11 cellular contexts compared by ENCODE assay signal in genomic region chr2:99101697-99102096, GRCh38. TPM values are rescaled to one million over a fixed set of nuclear protein-coding genes. Genes with fewer than 3 reads are reported as not detected.
DNase-seq lines count a peak whose midpoint lies in the region; ATAC-seq, FAIRE-seq and TF ChIP-seq lines count a peak whose summit lies in the region.
"Had no signal": no experiment of that assay in that cellular context is flagged by ENCODE, and none has a peak within 500 bp of the region (broad histone marks: within the 10 kb centered on the region; RNA-seq: fewer than 3 reads in every experiment).

No MANE protein-coding gene starts in this region.

- BruUV-seq in IMR-90 (replicated peaks; lab: Mats Ljungman, UMichigan) (no TSS peak), K562 (replicated peaks; lab: Mats Ljungman, UMichigan) (no TSS peak)

- in situ Hi-C loops in IMR-90 (cut with MboI; ENCODE audit: low sequenced_read_pairs) (no loop called here), K562 (cut with MboI) (no loop called here)

- no CpG with 5 or more reads among the region's 3 CpGs for WGBS in IMR-90 (ENCODE audit: extremely low coverage in 2 of 2, insufficient read length in 1 of 2), 2 experiments
- 3% methylated on average over 3 of the region's 3 CpGs for WGBS in K562 (ENCODE audit: insufficient coverage, low coverage, missing lambda C conversion rate)
- WGBS in mesenchymal stem cell, result no CpG with 5 or more reads among the region's 3 CpGs
- WGBS in neuronal stem cell (ENCODE audit: extremely low coverage in 2 of 2, insufficient read length in 2 of 2, insufficient replicate concordance in 1 of 2), 2 donors, result no CpG with 5 or more reads among the region's 3 CpGs

- H4K20me1 ChIP-seq in IMR-90 (ENCODE audit: insufficient read depth, low read length) (no peaks in the 10 kb centered on the region), K562 (replicated peaks; ENCODE audit: control insufficient read depth, insufficient read depth, low read length) (no peaks in the 10 kb centered on the region)

- H2AFZ ChIP-seq in IMR-90 (replicated peaks; ENCODE audit: low read length, poor library complexity) (no peak overlapping the region), K562 (ENCODE audit: low read depth, low read length) (no peak overlapping the region), mesenchymal stem cell (ENCODE audit: low read depth, low read length) (no peak overlapping the region), neuronal stem cell (ENCODE audit: low read length) (no peak overlapping the region)

- H3K27ac ChIP-seq in IMR-90 (ENCODE audit: insufficient read depth, low read length), result no peak overlapping the region
- no peak overlapping the region for H3K27ac ChIP-seq in K562 (ENCODE audit: extremely low read depth, low read depth, low read length)
- no peak overlapping the region for H3K27ac ChIP-seq in mesenchymal stem cell (ENCODE audit: low read length, poor library complexity, severe bottlenecking)
- H3K27ac ChIP-seq in neuronal stem cell (replicated peaks; ENCODE audit: low read length), result no peak overlapping the region
- H3K27ac ChIP-seq: brain microvascular endothelial cell, SJSA1 had no signal

- no peak overlapping the region for H4K5ac ChIP-seq in IMR-90 (ENCODE audit: low read depth, low read length)

- ATAC-seq in IMR-90 (ENCODE audit: low read depth), result peak; percentile 53; the same call in 1 of the 2 replicates
- ATAC-seq in K562, result peak; percentile 70
- ATAC-seq in HG03457 (IDR thresholded peaks at IDR 0.05; ENCODE audit: unreplicated experiment), result no peak
- ATAC-seq in HG03439 (IDR thresholded peaks at IDR 0.05; ENCODE audit: unreplicated experiment), result no peak

- H3K9me3 ChIP-seq in IMR-90 (ENCODE audit: control insufficient read depth, insufficient read depth, low read length) (no peaks in the 10 kb centered on the region), K562 (replicated peaks; ENCODE audit: control insufficient read depth, insufficient read depth, low read depth, low read length) (0 out of 2 replicates have a peak, but pooled peaks cover 2% of the 10 kb centered on the region), mesenchymal stem cell (ENCODE audit: control insufficient read depth, low read length) (no peaks in the 10 kb centered on the region), neuronal stem cell (replicated peaks in 1 of 2; ENCODE audit: control insufficient read depth in 2 of 2, insufficient read depth in 1 of 2, low read depth in 1 of 2, low read length in 2 of 2) (no peaks in the 10 kb centered on the region)
- H3K9me3 ChIP-seq: SJSA1 had no signal

- no peaks in the 10 kb centered on the region for H3K9me1 ChIP-seq in IMR-90 (ENCODE audit: insufficient read depth, low read length)
- no peaks in the 10 kb centered on the region for H3K9me1 ChIP-seq in K562 (ENCODE audit: control insufficient read depth, insufficient read depth, low read length)

- H2AK9ac ChIP-seq in IMR-90 (replicated peaks; ENCODE audit: low read depth, low read length, poor library complexity), result no peak overlapping the region

- no peak overlapping the region for H2BK15ac ChIP-seq in IMR-90 (ENCODE audit: low read depth, low read length)
- no peak overlapping the region for H2BK15ac ChIP-seq in mesenchymal stem cell (ENCODE audit: low read depth, poor library complexity, severe bottlenecking)
- no peak overlapping the region for H2BK15ac ChIP-seq in neuronal stem cell (ENCODE audit: low read length)

- H3K36me3 ChIP-seq in IMR-90 (ENCODE audit: control insufficient read depth, insufficient read depth, low read length), result no peaks in the 10 kb centered on the region
- no peaks in the 10 kb centered on the region for H3K36me3 ChIP-seq in K562 (ENCODE audit: control insufficient read depth, insufficient read depth, low read length)
- no peaks in the 10 kb centered on the region for H3K36me3 ChIP-seq in mesenchymal stem cell (ENCODE audit: control insufficient read depth in 1 of 2, insufficient read depth in 2 of 2, low read depth in 1 of 2, low read length in 2 of 2)
- H3K36me3 ChIP-seq in neuronal stem cell (replicated peaks in 1 of 2; ENCODE audit: control insufficient read depth in 2 of 2, insufficient read depth in 2 of 2, low read length in 2 of 2), result no peaks in the 10 kb centered on the region
- H3K36me3 ChIP-seq: brain microvascular endothelial cell, SJSA1 had no signal

- H2BK12ac ChIP-seq in mesenchymal stem cell (ENCODE audit: low read length in 2 of 2) (no peak overlapping the region), neuronal stem cell (ENCODE audit: low read length) (no peak overlapping the region)

- no peak overlapping the region for H2BK20ac ChIP-seq in IMR-90 (ENCODE audit: low read depth, low read length)

- no peak overlapping the region for H2BK120ac ChIP-seq in IMR-90 (ENCODE audit: low read depth, low read length)
- H2BK120ac ChIP-seq in mesenchymal stem cell (ENCODE audit: low read depth, low read length), result no peak overlapping the region
- no peak overlapping the region for H2BK120ac ChIP-seq in neuronal stem cell (ENCODE audit: low read depth, low read length)

- TF ChIP-seq EP300 in K562 (IDR thresholded peaks at IDR 0.05; ENCODE audit: low read length), result no peak

- H3K27me3 ChIP-seq in IMR-90 (ENCODE audit: control insufficient read depth, insufficient read depth, low read length) (no peaks in the 10 kb centered on the region; the same call in 1 of the 2 replicates), K562 (ENCODE audit: control insufficient read depth in 2 of 2, insufficient read depth in 2 of 2, low read length in 2 of 2) (no peaks in the 10 kb centered on the region), mesenchymal stem cell (ENCODE audit: control insufficient read depth in 1 of 2, insufficient read depth in 1 of 2, low read length in 2 of 2) (no peaks in the 10 kb centered on the region), neuronal stem cell (ENCODE audit: control insufficient read depth in 3 of 3, insufficient read depth in 3 of 3, low read depth in 1 of 3, low read length in 3 of 3) (no peaks in the 10 kb centered on the region)
- H3K27me3 ChIP-seq: brain microvascular endothelial cell, SJSA1 had no signal

- H4K8ac ChIP-seq in IMR-90 (ENCODE audit: low read depth in 2 of 2, low read length in 2 of 2) (no peak overlapping the region), mesenchymal stem cell (ENCODE audit: low read length) (no peak overlapping the region), neuronal stem cell (ENCODE audit: low read depth, low read length) (no peak overlapping the region)

- H2BK5ac ChIP-seq in IMR-90 (ENCODE audit: low read depth, low read length, poor library complexity, severe bottlenecking) (no peak overlapping the region), mesenchymal stem cell (ENCODE audit: low read depth, low read length, poor library complexity, severe bottlenecking) (no peak overlapping the region), neuronal stem cell (ENCODE audit: low read length) (no peak overlapping the region)

- H2AK5ac ChIP-seq in IMR-90 (ENCODE audit: low read depth, low read length) (no peak overlapping the region), mesenchymal stem cell (ENCODE audit: low read length, severe bottlenecking) (no peak overlapping the region), neuronal stem cell (ENCODE audit: low read depth, low read length) (no peak overlapping the region)

- POLR2A ChIA-PET in IMR-90 (lab: Charles Lee; ENCODE audit: unreplicated experiment), result no interaction called here
- POLR2A ChIA-PET in K562 (lab: Yijun Ruan, JAX), result no interaction called here

- H3K14ac ChIP-seq in IMR-90 (replicated peaks; ENCODE audit: low read depth, low read length) (no peak overlapping the region), mesenchymal stem cell (ENCODE audit: low read length in 2 of 2) (no peak overlapping the region), neuronal stem cell (ENCODE audit: low read length) (no peak overlapping the region)

- DNase-seq in AML-193 (lab: John Stamatoyannopoulos, UW), result peak; percentile 77 to 82
- DNase-seq in IMR-90, result peak; percentile 3
- peak in 1 of 4 experiments; percentile 7 for DNase-seq in K562 (ENCODE audit: extremely low read depth in 1 of 4, low spot score in 3 of 4)
- peak; percentile 23 for DNase-seq in mesenchymal stem cell
- DNase-seq in anterior cingulate cortex (lab: John Stamatoyannopoulos, UW), result no peak
- no peak for DNase-seq in neuronal stem cell (ENCODE audit: low spot score)
- DNase-seq: brain microvascular endothelial cell, DMS153 had no signal

- H3K79me1 ChIP-seq in IMR-90 (ENCODE audit: low read depth in 1 of 2, low read length in 2 of 2) (no peaks in the 10 kb centered on the region), mesenchymal stem cell (replicated peaks; ENCODE audit: low read length, poor library complexity, severe bottlenecking) (no peaks in the 10 kb centered on the region), neuronal stem cell (ENCODE audit: low read depth, low read length) (no peaks in the 10 kb centered on the region)

- no peaks in the 10 kb centered on the region for H3K79me2 ChIP-seq in K562 (ENCODE audit: control insufficient read depth, insufficient read depth, low read length)

- no peak overlapping the region for H3K56ac ChIP-seq in IMR-90 (ENCODE audit: extremely low read depth, insufficient read depth, low read length)

- no peak for FAIRE-seq in K562 (lab: Jason Lieb, UNC)

- H3K4me2 ChIP-seq in IMR-90 (ENCODE audit: low read depth, low read length), result no peak overlapping the region
- H3K4me2 ChIP-seq in K562 (ENCODE audit: insufficient read depth, low read length), result no peak overlapping the region
- H3K4me2 ChIP-seq in mesenchymal stem cell (ENCODE audit: low read length, poor library complexity, severe bottlenecking), result no peak overlapping the region
- no peak overlapping the region for H3K4me2 ChIP-seq in neuronal stem cell (ENCODE audit: insufficient read depth, low read length, poor library complexity, severe bottlenecking)

- no peak for TF ChIP-seq CTCF in IMR-90 (conservative IDR thresholded peaks at IDR 0.05; ENCODE audit: low read depth, low read length)
- no peak for TF ChIP-seq CTCF in K562 (IDR thresholded peaks at IDR 0.05 in 2 of 3, conservative IDR thresholded peaks at IDR 0.05 in 1 of 3; ENCODE audit: insufficient read depth in 2 of 3, low read depth in 1 of 3, low read length in 3 of 3)

- CTCF ChIA-PET in IMR-90 (lab: Yijun Ruan, JAX) (no interaction called here), K562 (lab: Yijun Ruan, JAX; ENCODE audit: low intra/inter-chr PET ratio) (no interaction called here)

- no peak overlapping the region for H4K91ac ChIP-seq in IMR-90 (ENCODE audit: insufficient read depth, low read depth, low read length)
- H4K91ac ChIP-seq in mesenchymal stem cell (ENCODE audit: low read length), result no peak overlapping the region
- no peak overlapping the region for H4K91ac ChIP-seq in neuronal stem cell (ENCODE audit: low read depth, low read length, poor library complexity)

- dilution Hi-C loops in IMR-90 (cut with HindIII; ENCODE audit: low sequenced_read_pairs, unreplicated experiment), result no loop called here

- H3K23ac ChIP-seq in IMR-90 (ENCODE audit: low read depth, low read length), result no peak overlapping the region
- no peak overlapping the region for H3K23ac ChIP-seq in mesenchymal stem cell (ENCODE audit: low read length in 2 of 2)
- no peak overlapping the region for H3K23ac ChIP-seq in neuronal stem cell (ENCODE audit: low read depth, low read length, poor library complexity)

- intact Hi-C loops in IMR-90 (cut with micrococcal nuclease), result no loop called here
- intact Hi-C loops in K562 (cut with micrococcal nuclease), result no loop called here

- H3K4ac ChIP-seq in IMR-90 (ENCODE audit: low read depth, low read length), result no peak overlapping the region
- no peak overlapping the region for H3K4ac ChIP-seq in mesenchymal stem cell (ENCODE audit: low read depth in 1 of 2, low read length in 2 of 2)
- H3K4ac ChIP-seq in neuronal stem cell (ENCODE audit: low read length), result no peak overlapping the region

- no peak overlapping the region for H3K4me3 ChIP-seq in IMR-90 (ENCODE audit: insufficient read depth, low read depth, low read length)
- no peak overlapping the region for H3K4me3 ChIP-seq in K562
- H3K4me3 ChIP-seq in mesenchymal stem cell (ENCODE audit: insufficient read depth in 1 of 2, low read depth in 1 of 2, low read length in 2 of 2), result no peak overlapping the region
- H3K4me3 ChIP-seq in neuronal stem cell (ENCODE audit: low read length in 2 of 2), result no peak overlapping the region
- H3K4me3 ChIP-seq: SJSA1 had no signal

- no peak overlapping the region for H3K9ac ChIP-seq in IMR-90 (ENCODE audit: low read depth, low read length)
- H3K9ac ChIP-seq in K562 (ENCODE audit: insufficient read depth in 1 of 2, low read depth in 2 of 2, low read length in 2 of 2), result no peak overlapping the region
- peak overlapping the region; percentile 10 for H3K9ac ChIP-seq in mesenchymal stem cell (ENCODE audit: low read length)
- no peak overlapping the region for H3K9ac ChIP-seq in neuronal stem cell (ENCODE audit: low read depth, low read length, poor library complexity)

- no peak overlapping the region for H3K18ac ChIP-seq in IMR-90 (ENCODE audit: low read depth, low read length)
- H3K18ac ChIP-seq in mesenchymal stem cell (ENCODE audit: low read depth in 1 of 2, low read length in 2 of 2), result no peak overlapping the region
- H3K18ac ChIP-seq in neuronal stem cell (ENCODE audit: low read length), result no peak overlapping the region

- TF ChIP-seq POLR2A in IMR-90 (IDR thresholded peaks at IDR 0.05; ENCODE audit: low read depth, low read length) (no peak), K562 (conservative IDR thresholded peaks at IDR 0.05) (no peak)

- no peaks in the 10 kb centered on the region for H3K4me1 ChIP-seq in IMR-90 (ENCODE audit: control insufficient read depth, insufficient read depth, low read length)
- H3K4me1 ChIP-seq in K562 (replicated peaks in 1 of 2; ENCODE audit: control insufficient read depth in 2 of 2, insufficient read depth in 2 of 2, low read length in 2 of 2), result no peaks in the 10 kb centered on the region; a peak in 2 of 5 replicates
- H3K4me1 ChIP-seq in mesenchymal stem cell (ENCODE audit: control insufficient read depth, insufficient read depth, low read depth, low read length), result no peaks in the 10 kb centered on the region
- H3K4me1 ChIP-seq in neuronal stem cell (ENCODE audit: control insufficient read depth in 2 of 2, insufficient read depth in 1 of 2, low read depth in 1 of 2, low read length in 2 of 2), result no peaks in the 10 kb centered on the region
- H3K4me1 ChIP-seq: SJSA1 had no signal

- TF ChIP-seq RAD21 in IMR-90 (IDR thresholded peaks at IDR 0.05; ENCODE audit: low read length) (no peak), K562 (CRISPR knock-in tag; conservative IDR thresholded peaks at IDR 0.05 in 1 of 2, IDR thresholded peaks at IDR 0.05 in 1 of 2) (no peak; a peak in 1 of 4 replicates)

RNA-seq across cellular contexts. Expression of gene C2orf15, which starts 39.8 kb away (rescaled TPM):
- under 0.01 TPM in 1 of 2 replicates, not detected in the other for total RNA-seq in IMR-90 (2012; rRNA removed)
- not detected in 2 replicates for polyA plus RNA-seq in IMR-90 (2012; rRNA removed)
- polyA plus RNA-seq in IMR-90 (2012; cell fraction: cytosol; rRNA removed), result 0.02 TPM in 1 of 2 replicates, not detected in the other
- polyA plus RNA-seq in IMR-90 (2012; cell fraction: nucleus; rRNA removed; ENCODE audit: low replicate concordance), result 0.05 TPM in 1 of 2 replicates, not detected in the other
- total RNA-seq in K562 (2011; cell fraction: chromatin; rRNA removed; ENCODE audit: low replicate concordance), result not detected in 2 replicates
- total RNA-seq in K562 (2011; cell fraction: nucleolus; rRNA removed), result not detected in 2 replicates
- not detected in 2 replicates for total RNA-seq in K562 (2011; cell fraction: nucleoplasm; rRNA removed)
- 0.27 TPM in 1 of 2 replicates, not detected in the other for total RNA-seq in K562 (2014; rRNA removed)
- 0.11 TPM in 1 of 2 replicates, not detected in the other for total RNA-seq in K562 (2014; rRNA removed; fragmentation: Illumina TruSeq; extraction: Trizol)
- total RNA-seq in K562 (2015; rRNA removed; fragmentation: Illumina TruSeq; extraction: Trizol), result 0.11 and 0.22 TPM in 2 replicates
- total RNA-seq in K562 (2021), result 0.16 and 0.18 TPM in 2 replicates
- 0.25 TPM in 1 of 2 replicates, not detected in the other for polyA plus RNA-seq in K562 (2011; rRNA removed)
- polyA plus RNA-seq in K562 (2011; cell fraction: cytosol; rRNA removed), result 0.09 TPM in 1 of 2 replicates, not detected in the other
- polyA plus RNA-seq in K562 (2011; cell fraction: nucleus; rRNA removed), result not detected in 2 replicates
- polyA plus RNA-seq in K562 (2012), result 0.17 and 0.18 TPM in 2 replicates
- polyA plus RNA-seq in K562 (2014; fragmentation: Illumina TruSeq; extraction: Trizol), result 0.15 TPM in 1 of 2 replicates, not detected in the other
- under 1 TPM; 0.04 to 0.06 TPM for polyA plus RNA-seq in K562 (2014; fragmentation: Nextera tagmentation; extraction: Ambion mirVana)
- not detected in 2 replicates for polyA plus RNA-seq in K562 (2014; rRNA removed)
- not detected in 2 replicates for polyA minus RNA-seq in K562 (2011; rRNA and poly(A)+ RNA removed)
- polyA minus RNA-seq in K562 (2011; cell fraction: cytosol; rRNA and poly(A)+ RNA removed), result not detected in 2 replicates
- not detected in 2 replicates for polyA minus RNA-seq in K562 (2011; cell fraction: nucleus; rRNA and poly(A)+ RNA removed)
- polyA plus RNA-seq in mesenchymal stem cell (2013, experiment 1 of 2), result 0.12 TPM
- polyA plus RNA-seq in mesenchymal stem cell (2013, experiment 2 of 2), result 0.10 TPM
- polyA plus RNA-seq in neuronal stem cell (2013, experiment 1 of 2), result 1.7 TPM
- 1.9 TPM for polyA plus RNA-seq in neuronal stem cell (2013, experiment 2 of 2)
- total RNA-seq: SJSA1 had no signal

RNA-seq across cellular contexts. Expression of gene TSGA10, which starts 53.0 kb away (rescaled TPM):
- total RNA-seq in IMR-90 (2012; rRNA removed) (0.54 and 1.1 TPM in 2 replicates), K562 (2014; rRNA removed) (2.7 and 6.1 TPM in 2 replicates), K562 (2014; rRNA removed; fragmentation: Illumina TruSeq; extraction: Trizol) (2.9 and 3.5 TPM in 2 replicates), K562 (2015; rRNA removed; fragmentation: Illumina TruSeq; extraction: Trizol) (5.2 and 5.8 TPM in 2 replicates), K562 (2021) (2.8 TPM in 2 replicates)
- polyA plus RNA-seq in IMR-90 (2012; rRNA removed) (0.22 and 0.32 TPM in 2 replicates), K562 (2011; rRNA removed) (2.7 and 3.2 TPM in 2 replicates), K562 (2014; fragmentation: Illumina TruSeq; extraction: Trizol) (1.9 and 3.5 TPM in 2 replicates), K562 (2014; fragmentation: Nextera tagmentation; extraction: Ambion mirVana) (1 to 10 TPM; 2.1 to 3.5 TPM), K562 (2014; rRNA removed) (5.8 and 11.3 TPM in 2 replicates)
- 0.03 TPM in 2 replicates for polyA plus RNA-seq in IMR-90 (2012; cell fraction: cytosol; rRNA removed)
- 0.11 and 0.66 TPM in 2 replicates for polyA plus RNA-seq in IMR-90 (2012; cell fraction: nucleus; rRNA removed; ENCODE audit: low replicate concordance)
- 4.8 and 13.5 TPM in 2 replicates for total RNA-seq in K562 (2011; cell fraction: chromatin; rRNA removed; ENCODE audit: low replicate concordance)
- 3.8 and 6.5 TPM in 2 replicates for total RNA-seq in K562 (2011; cell fraction: nucleolus; rRNA removed)
- total RNA-seq in K562 (2011; cell fraction: nucleoplasm; rRNA removed), result 9.2 and 14.0 TPM in 2 replicates
- 0.46 and 2.4 TPM in 2 replicates for polyA plus RNA-seq in K562 (2011; cell fraction: cytosol; rRNA removed)
- polyA plus RNA-seq in K562 (2011; cell fraction: nucleus; rRNA removed), result 1.7 and 2.2 TPM in 2 replicates
- 2.1 and 5.5 TPM in 2 replicates for polyA plus RNA-seq in K562 (2012)
- 5.9 and 8.5 TPM in 2 replicates for polyA minus RNA-seq in K562 (2011; rRNA and poly(A)+ RNA removed)
- polyA minus RNA-seq in K562 (2011; cell fraction: cytosol; rRNA and poly(A)+ RNA removed), result 1.9 TPM in 2 replicates
- 5.1 and 11.0 TPM in 2 replicates for polyA minus RNA-seq in K562 (2011; cell fraction: nucleus; rRNA and poly(A)+ RNA removed)
- 2.4 TPM for polyA plus RNA-seq in mesenchymal stem cell (2013, experiment 1 of 2)
- 2.2 TPM for polyA plus RNA-seq in mesenchymal stem cell (2013, experiment 2 of 2)
- 13.1 TPM for polyA plus RNA-seq in neuronal stem cell (2013, experiment 1 of 2)
- 12.7 TPM for polyA plus RNA-seq in neuronal stem cell (2013, experiment 2 of 2)

RNA-seq across cellular contexts. Expression of gene LIPT1, which starts 53.1 kb away (rescaled TPM):
- 3.2 and 4.2 TPM in 2 replicates for total RNA-seq in IMR-90 (2012; rRNA removed)
- 2.6 and 3.5 TPM in 2 replicates for polyA plus RNA-seq in IMR-90 (2012; rRNA removed)
- 0.78 and 1.0 TPM in 2 replicates for polyA plus RNA-seq in IMR-90 (2012; cell fraction: cytosol; rRNA removed)
- 3.6 and 8.5 TPM in 2 replicates for polyA plus RNA-seq in IMR-90 (2012; cell fraction: nucleus; rRNA removed; ENCODE audit: low replicate concordance)
- 13.3 and 26.8 TPM in 2 replicates for total RNA-seq in K562 (2011; cell fraction: chromatin; rRNA removed; ENCODE audit: low replicate concordance)
- 10.3 and 13.2 TPM in 2 replicates for total RNA-seq in K562 (2011; cell fraction: nucleolus; rRNA removed)
- 24.4 and 47.7 TPM in 2 replicates for total RNA-seq in K562 (2011; cell fraction: nucleoplasm; rRNA removed)
- total RNA-seq in K562 (2014; rRNA removed), result 6.7 and 10.4 TPM in 2 replicates
- total RNA-seq in K562 (2014; rRNA removed; fragmentation: Illumina TruSeq; extraction: Trizol), result 9.7 and 11.6 TPM in 2 replicates
- total RNA-seq in K562 (2015; rRNA removed; fragmentation: Illumina TruSeq; extraction: Trizol), result 9.2 and 9.5 TPM in 2 replicates
- 6.4 and 8.6 TPM in 2 replicates for total RNA-seq in K562 (2021)
- polyA plus RNA-seq in K562 (2011; rRNA removed), result 13.3 and 17.6 TPM in 2 replicates
- polyA plus RNA-seq in K562 (2011; cell fraction: cytosol; rRNA removed), result 7.4 and 9.2 TPM in 2 replicates
- 12.7 and 15.6 TPM in 2 replicates for polyA plus RNA-seq in K562 (2011; cell fraction: nucleus; rRNA removed)
- polyA plus RNA-seq in K562 (2012), result 7.2 and 7.3 TPM in 2 replicates
- 11.7 and 11.9 TPM in 2 replicates for polyA plus RNA-seq in K562 (2014; fragmentation: Illumina TruSeq; extraction: Trizol)
- 10 to 100 TPM; 16.3 to 18.3 TPM for polyA plus RNA-seq in K562 (2014; fragmentation: Nextera tagmentation; extraction: Ambion mirVana)
- 10.5 and 12.1 TPM in 2 replicates for polyA plus RNA-seq in K562 (2014; rRNA removed)
- polyA minus RNA-seq in K562 (2011; rRNA and poly(A)+ RNA removed), result 9.7 and 12.8 TPM in 2 replicates
- polyA minus RNA-seq in K562 (2011; cell fraction: cytosol; rRNA and poly(A)+ RNA removed), result 4.5 and 7.4 TPM in 2 replicates
- polyA minus RNA-seq in K562 (2011; cell fraction: nucleus; rRNA and poly(A)+ RNA removed), result 9.6 and 13.3 TPM in 2 replicates
- 4.5 TPM for polyA plus RNA-seq in mesenchymal stem cell (2013, experiment 1 of 2)
- polyA plus RNA-seq in mesenchymal stem cell (2013, experiment 2 of 2), result 4.2 TPM
- 7.8 TPM for polyA plus RNA-seq in neuronal stem cell (2013, experiment 1 of 2)
- polyA plus RNA-seq in neuronal stem cell (2013, experiment 2 of 2), result 7.9 TPM

Comparison
In these comparisons a context has a peak if more than half of its experiments do, and no peak if none do; other contexts are left out.
1. DNase-seq: peak in AML-193 (2 of 2), IMR-90 (single experiment) and mesenchymal stem cell (single experiment); none in anterior cingulate cortex (0 of 58) and neuronal stem cell (single experiment).
2. ATAC-seq: peak in IMR-90 (single experiment) and K562 (single experiment); none in HG03457 (single experiment) and HG03439 (single experiment).